Comparison of ENCODE assay signal across 10 cellular contexts in genomic region chr10:690227-691161, GRCh38. TPM values are rescaled to one million over a fixed set of nuclear protein-coding genes. Genes with fewer than 3 reads are reported as not detected.
DNase-seq lines count a peak whose midpoint lies in the region; ATAC-seq, FAIRE-seq and TF ChIP-seq lines count a peak whose summit lies in the region.
"Had no signal": no experiment of that assay in that cellular context is flagged by ENCODE, and none has a peak within 500 bp of the region (broad histone marks: within the 10 kb centered on the region; RNA-seq: fewer than 3 reads in every experiment).

No MANE protein-coding gene starts in this region.

- H3K27ac Mint-ChIP-seq in stimulated activated naive B cell treated with anti-CD40 and anti-IgM and Interleukin-4, amounts not matched to agents 10 μg/mL and 1 μg/mL and 100 μg/mL, for 72 hours: peak overlapping the region; percentile 10

- 61 to 76% (median 69%) methylated on average over 27 to 38 of the region's 38 CpGs for whole genome bisulfite sequencing in adrenal gland, 4 donors

- H3K36me3 ChIP-seq in HAP-1 (replicated peaks) (no peaks in the 10 kb centered on the region), adrenal gland (replicated peaks in 1 of 2) (no peaks in the 10 kb centered on the region), keratinocyte (ENCODE audit: control insufficient read depth in 2 of 2, extremely low read depth in 1 of 2, insufficient read depth in 2 of 2, low read length in 2 of 2) (no peaks in the 10 kb centered on the region)

- H3K9me3 ChIP-seq in HAP-1: no peaks in the 10 kb centered on the region
- H3K9me3 ChIP-seq in adrenal gland (replicated peaks in 1 of 3): no peaks in the 10 kb centered on the region
- H3K9me3 ChIP-seq in keratinocyte (ENCODE audit: control insufficient read depth, low read depth, low read length): no peaks in the 10 kb centered on the region

- ATAC-seq in stimulated activated naive B cell treated with anti-CD40 and anti-IgM and Interleukin-4, amounts not matched to agents 10 μg/mL and 1 μg/mL and 100 μg/mL, for 72 hours (replicated peaks): no peak

- intact Hi-C loops in adrenal gland (cut with DNase I): loop anchor here in 1 of 2 donors (10.0 kb wide), 1 partner anchor 74 kb away; no protein-coding TSS in a partner anchor

- peaks cover 2% of the 10 kb centered on the region for H3K79me2 ChIP-seq in keratinocyte (ENCODE audit: control insufficient read depth, insufficient read depth, low read length)

- no peaks in the 10 kb centered on the region for H4K20me1 ChIP-seq in keratinocyte (ENCODE audit: control insufficient read depth, extremely low read depth, insufficient read depth, low read length)

- H3K27ac ChIP-seq in adrenal gland (peak overlapping the region in 4 of 5 donors; percentile 59 to 88 (median 74)), keratinocyte (ENCODE audit: control insufficient read depth, insufficient read depth, low read length) (no peak overlapping the region)

- H3K4me2 ChIP-seq in keratinocyte (ENCODE audit: control insufficient read depth, extremely low read depth, insufficient read depth, low read depth, low read length): peak overlapping the region; percentile 56

- peak overlapping the region; percentile 16 for H2AFZ ChIP-seq in keratinocyte (ENCODE audit: control insufficient read depth, low read length)

- no peak for TF ChIP-seq POLR2A in adrenal gland (IDR thresholded peaks at IDR 0.05)

- peaks cover 51 to 57% of the 10 kb centered on the region in 2 donors for H3K27me3 Mint-ChIP-seq in stimulated activated naive B cell treated with anti-CD40 and anti-IgM and Interleukin-4, amounts not matched to agents 10 μg/mL and 1 μg/mL and 100 μg/mL, for 72 hours

- H3K27me3 ChIP-seq in HAP-1 (ENCODE audit: low read depth) (no peaks in the 10 kb centered on the region), adrenal gland (no peaks in the 10 kb centered on the region), keratinocyte (ENCODE audit: control insufficient read depth, extremely low read depth, insufficient read depth, low read length) (no peaks in the 10 kb centered on the region)

- no peak overlapping the region for H3K9ac ChIP-seq in keratinocyte (ENCODE audit: control insufficient read depth, extremely low read depth, insufficient read depth, low read length)

- in situ Hi-C loops in HAP-1 (cut with MboI; ENCODE audit: low sequenced_read_pairs): no loop called here

- H3K4me3 Mint-ChIP-seq in stimulated activated naive B cell treated with anti-CD40 and anti-IgM and Interleukin-4, amounts not matched to agents 10 μg/mL and 1 μg/mL and 100 μg/mL, for 72 hours: peak overlapping the region; percentile 55 to 59

- dilution Hi-C loops in keratinocyte (cut with MboI; ENCODE audit: extremely low pct_ligation_motif_present, low sequenced_read_pairs): no loop called here

- H3K9me3 Mint-ChIP-seq in stimulated activated naive B cell treated with anti-CD40 and anti-IgM and Interleukin-4, amounts not matched to agents 10 μg/mL and 1 μg/mL and 100 μg/mL, for 72 hours: peaks cover 0 to 6% of the 10 kb centered on the region in 2 donors

- H3K36me3 Mint-ChIP-seq in stimulated activated naive B cell treated with anti-CD40 and anti-IgM and Interleukin-4, amounts not matched to agents 10 μg/mL and 1 μg/mL and 100 μg/mL, for 72 hours: peaks cover 0 to 3% of the 10 kb centered on the region in 2 donors

- TF ChIP-seq CTCF in adrenal gland (IDR thresholded peaks at IDR 0.05) (no peak), keratinocyte (optimal IDR thresholded peaks at IDR 0.05 in 1 of 3, IDR thresholded peaks at IDR 0.05 in 1 of 3, conservative IDR thresholded peaks at IDR 0.05 in 1 of 3; ENCODE audit: extremely low read depth in 1 of 3, insufficient read depth in 2 of 3, low read length in 3 of 3) (no peak)

- DNase-seq in HAP-1 (ENCODE audit: low spot score in 2 of 2) (no peak), adrenal gland (no peak), keratinocyte (ENCODE audit: low read depth, low spot score) (no peak), SIG-M5 (lab: John Stamatoyannopoulos, UW) (no peak), SHP77 (lab: John Stamatoyannopoulos, UW) (no peak), mesenteric fat pad (ENCODE audit: low spot score) (no peak), NCI-H82 treated with DMSO at 0.1 percent for 48 hours (lab: John Stamatoyannopoulos, UW; ENCODE audit: unreplicated experiment) (no peak)
- DNase-seq in stimulated activated naive B cell treated with anti-CD40 and anti-IgM and Interleukin-4, amounts not matched to agents 10 μg/mL and 1 μg/mL and 100 μg/mL, for 72 hours: no peak
- DNase-seq: NCI-H2029 had no signal

- H3K4me1 ChIP-seq in HAP-1: no peaks in the 10 kb centered on the region
- peaks cover 3 to 13% of the 10 kb centered on the region in 2 donors for H3K4me1 ChIP-seq in adrenal gland (replicated peaks in 1 of 2)
- peaks cover 8% of the 10 kb centered on the region for H3K4me1 ChIP-seq in keratinocyte (ENCODE audit: control insufficient read depth, extremely low read depth, insufficient read depth, low read length)

- FAIRE-seq in keratinocyte (lab: Jason Lieb, UNC): no peak
- FAIRE-seq: colon had no signal

- H3K4me3 ChIP-seq in HAP-1 (peak overlapping the region; percentile 34), adrenal gland (peak overlapping the region in 2 of 4 donors; percentile 40 to 62), keratinocyte (ENCODE audit: control insufficient read depth in 2 of 3, extremely low read depth in 1 of 3, insufficient read depth in 2 of 3, low read depth in 1 of 3, low read length in 3 of 3) (peak overlapping the region in 2 of 3 experiments; percentile 30 to 37)

- H3K4me1 Mint-ChIP-seq in stimulated activated naive B cell treated with anti-CD40 and anti-IgM and Interleukin-4, amounts not matched to agents 10 μg/mL and 1 μg/mL and 100 μg/mL, for 72 hours: peaks cover 3 to 9% of the 10 kb centered on the region in 2 donors

- no peaks in the 10 kb centered on the region for H3K9me1 ChIP-seq in keratinocyte (ENCODE audit: control insufficient read depth, extremely low read depth, insufficient read depth, low read length)

RNA-seq across cellular contexts. Expression of gene DIP2C, which starts 1.0 kb away (rescaled TPM):
- 10 to 100 TPM; 13.8 to 23.9 (median 22.3) TPM for total RNA-seq in adrenal gland
- polyA plus RNA-seq in adrenal gland: 10 to 100 TPM in 1 of 3 donors, 1 to 10 TPM in 2; 5.9 to 12.2 (median 8.9) TPM
- polyA plus RNA-seq in keratinocyte: 1.0 to 2.0 TPM (median 1.3 TPM) in 3 replicates
- polyA plus RNA-seq in keratinocyte (2011; ENCODE audit: low read depth): 0.67 TPM
- 1.4 and 2.1 TPM in 2 replicates for polyA plus RNA-seq in keratinocyte (2011; cell fraction: cytosol; rRNA removed)
- 3.9 and 4.5 TPM in 2 replicates for polyA plus RNA-seq in keratinocyte (2011; cell fraction: nucleus; rRNA removed)
- 1.3 and 2.7 TPM in 2 replicates for polyA plus RNA-seq in keratinocyte (2012; ENCODE audit: low replicate concordance)
- polyA minus RNA-seq in keratinocyte: 3.0 to 9.9 TPM (median 5.6 TPM) in 3 replicates
- polyA minus RNA-seq in keratinocyte (2011; cell fraction: cytosol; rRNA and poly(A)+ RNA removed): 1.7 TPM
- 5.4 and 6.6 TPM in 2 replicates for polyA minus RNA-seq in keratinocyte (2011; cell fraction: nucleus; rRNA and poly(A)+ RNA removed)
- 38.5 TPM for total RNA-seq in mesenteric fat pad
